Comparison of ENCODE assay signal across 29 cellular contexts in the genomic region with DNA sequence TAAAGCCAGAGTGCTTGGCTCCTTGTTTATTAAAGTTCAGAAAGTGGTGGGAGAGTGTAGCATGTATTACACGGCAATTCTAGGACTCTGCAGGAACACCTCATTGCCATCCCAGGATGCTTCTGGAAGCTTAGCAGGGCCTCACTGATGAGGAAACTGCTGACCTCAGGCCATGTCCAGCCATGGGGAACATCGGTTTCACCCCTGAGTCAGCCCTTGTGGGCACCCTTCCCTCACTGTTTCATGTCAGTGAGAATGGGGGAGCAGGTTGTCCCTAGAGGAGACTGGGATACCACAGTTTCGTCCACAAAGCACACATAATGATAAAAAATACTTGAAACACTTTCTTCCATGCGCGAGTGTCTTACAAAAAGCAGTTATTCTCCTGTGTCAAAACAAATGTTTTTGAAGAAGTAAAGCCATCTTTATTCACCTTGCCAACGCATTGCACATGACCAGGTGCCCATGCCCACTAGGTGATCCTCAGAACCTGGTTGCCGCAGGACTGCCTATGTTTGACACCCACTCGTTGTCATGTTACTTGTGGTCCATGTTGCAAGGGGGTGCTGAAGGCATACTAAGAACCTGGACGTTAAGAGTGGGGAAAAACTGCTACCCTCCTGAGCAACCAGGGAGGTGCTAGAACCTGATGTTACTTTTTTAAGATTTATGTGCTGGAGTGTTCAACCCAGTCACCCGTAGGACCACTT. TPM values are rescaled to one million over a fixed set of nuclear protein-coding genes. Genes with fewer than 3 reads are reported as not detected.
"Had no signal": no experiment of that assay in that cellular context is flagged by ENCODE, and none has a peak within 500 bp of the region (broad histone marks: within the 10 kb centered on the region; RNA-seq: fewer than 3 reads in every experiment).

No MANE protein-coding gene starts in this region.

- H3K36me3 ChIP-seq: brain microvascular endothelial cell, gastroesophageal sphincter, lower lobe of right lung, neural progenitor cell had no signal

- DNase-seq: activated CD4-positive, alpha-beta memory T cell treated with anti-CD3 and anti-CD28 coated beads, Interleukin-2, amount 10 ng/mL, durations not matched to agents 7 days and 5 days; activated CD4-positive, alpha-beta T cell treated with anti-CD3 and anti-CD28 coated beads, Interleukin-2, amount 10 ng/mL, durations not matched to agents 7 days and 5 days; activated CD4-positive, CD25-positive, alpha-beta regulatory T cell treated with anti-CD3 and anti-CD28 coated beads, Interleukin-2, amount 50 U/mL, for 72 hours; activated effector memory CD4-positive, alpha-beta T cell treated with anti-CD3 and anti-CD28 coated beads, Interleukin-2, amount 50 U/mL, for 16 hours; activated naive CD4-positive, alpha-beta T cell treated with anti-CD3 and anti-CD28 coated beads, Interleukin-2, amount 50 U/mL, for 16 hours; activated T-cell treated with anti-CD3 and anti-CD28 coated beads, Interleukin-2, amount 50 U/mL, for 1 hour; amniotic stem cell; brain microvascular endothelial cell; central memory CD4-positive, alpha-beta T cell; effector CD8-positive, alpha-beta T cell; erythroblast; hippocampal formation; left lung; lower lobe of right lung; mesenchymal stem cell; naive thymus-derived CD8-positive, alpha-beta T cell; occipital lobe; right cardiac atrium; spleen; stimulated activated naive CD8-positive, alpha-beta T cell treated with anti-CD3 and anti-CD28 coated beads, Interleukin-15, Interleukin-2, amounts not matched to agents 100 U/mL and 50 U/mL, for 24 hours; T-helper 2 cell had no signal

- H3K4me3 ChIP-seq: gastroesophageal sphincter, left lung, lower lobe of right lung, neural progenitor cell, spleen had no signal

- H3K27ac Mint-ChIP-seq: activated CD4-positive, alpha-beta memory T cell treated with anti-CD3 and anti-CD28 coated beads, Interleukin-2, amount 10 ng/mL, durations not matched to agents 7 days and 5 days; activated CD4-positive, alpha-beta T cell treated with anti-CD3 and anti-CD28 coated beads, Interleukin-2, amount 10 ng/mL, durations not matched to agents 7 days and 5 days; activated T-helper 1 cell treated with anti-CD3 and anti-CD28 coated beads, Interleukin-12 subunit alpha, Interleukin-12 subunit beta, Interleukin-2, Interleukin-4 antibody, amounts not matched to agents 30 ng/mL and 10 ng/mL and 1 ng/mL, durations not matched to agents 14 hours and 24 hours and 36 hours; dendritic cell treated with granulocyte-macrophage colony-stimulating factor and Interleukin-4, amounts not matched to agents 40 ng/mL and 50 ng/mL, for 4 days; neural progenitor cell had no signal

- H3K9ac ChIP-seq: neural progenitor cell had no signal

- H3K4me1 ChIP-seq: gastroesophageal sphincter, left lung, lower lobe of right lung, neural progenitor cell, spleen had no signal

- ATAC-seq: gastroesophageal sphincter; left lung; lower lobe of right lung; naive thymus-derived CD8-positive, alpha-beta T cell; right cardiac atrium; SK-N-SH treated with all-trans-retinoic acid at 6 μM for 48 hours; stimulated activated naive CD8-positive, alpha-beta T cell treated with anti-CD3 and anti-CD28 coated beads, Interleukin-15, Interleukin-2, amounts not matched to agents 100 U/mL and 50 U/mL, for 24 hours had no signal

- H3K4me3 Mint-ChIP-seq: activated CD4-positive, alpha-beta memory T cell treated with anti-CD3 and anti-CD28 coated beads, Interleukin-2, amount 10 ng/mL, durations not matched to agents 7 days and 5 days; activated CD4-positive, alpha-beta T cell treated with anti-CD3 and anti-CD28 coated beads, Interleukin-2, amount 10 ng/mL, durations not matched to agents 7 days and 5 days; activated T-helper 1 cell treated with anti-CD3 and anti-CD28 coated beads, Interleukin-12 subunit alpha, Interleukin-12 subunit beta, Interleukin-2, Interleukin-4 antibody, amounts not matched to agents 30 ng/mL and 10 ng/mL and 1 ng/mL, durations not matched to agents 14 hours and 24 hours and 36 hours; dendritic cell treated with granulocyte-macrophage colony-stimulating factor and Interleukin-4, amounts not matched to agents 40 ng/mL and 50 ng/mL, for 4 days; naive thymus-derived CD8-positive, alpha-beta T cell had no signal

- H3K9me3 Mint-ChIP-seq: activated CD4-positive, alpha-beta memory T cell treated with anti-CD3 and anti-CD28 coated beads, Interleukin-2, amount 10 ng/mL, durations not matched to agents 7 days and 5 days; activated CD4-positive, alpha-beta T cell treated with anti-CD3 and anti-CD28 coated beads, Interleukin-2, amount 10 ng/mL, durations not matched to agents 7 days and 5 days; activated T-helper 1 cell treated with anti-CD3 and anti-CD28 coated beads, Interleukin-12 subunit alpha, Interleukin-12 subunit beta, Interleukin-2, Interleukin-4 antibody, amounts not matched to agents 30 ng/mL and 10 ng/mL and 1 ng/mL, durations not matched to agents 14 hours and 24 hours and 36 hours; dendritic cell treated with granulocyte-macrophage colony-stimulating factor and Interleukin-4, amounts not matched to agents 40 ng/mL and 50 ng/mL, for 4 days; neural progenitor cell had no signal

- H3K4me1 Mint-ChIP-seq: activated CD4-positive, alpha-beta memory T cell treated with anti-CD3 and anti-CD28 coated beads, Interleukin-2, amount 10 ng/mL, durations not matched to agents 7 days and 5 days; activated CD4-positive, alpha-beta T cell treated with anti-CD3 and anti-CD28 coated beads, Interleukin-2, amount 10 ng/mL, durations not matched to agents 7 days and 5 days; naive thymus-derived CD8-positive, alpha-beta T cell; neural progenitor cell had no signal

- H3K9me3 ChIP-seq: gastroesophageal sphincter, left lung, lower lobe of right lung had no signal

- H3K27me3 ChIP-seq: brain microvascular endothelial cell, gastroesophageal sphincter, left lung, neural progenitor cell, spleen had no signal

- H3K27ac ChIP-seq: brain microvascular endothelial cell, gastroesophageal sphincter, left lung, lower lobe of right lung, neural progenitor cell, spleen had no signal

- H3K27me3 Mint-ChIP-seq: activated CD4-positive, alpha-beta memory T cell treated with anti-CD3 and anti-CD28 coated beads, Interleukin-2, amount 10 ng/mL, durations not matched to agents 7 days and 5 days; activated CD4-positive, alpha-beta T cell treated with anti-CD3 and anti-CD28 coated beads, Interleukin-2, amount 10 ng/mL, durations not matched to agents 7 days and 5 days; dendritic cell treated with granulocyte-macrophage colony-stimulating factor and Interleukin-4, amounts not matched to agents 40 ng/mL and 50 ng/mL, for 4 days; naive thymus-derived CD8-positive, alpha-beta T cell had no signal

- H3K36me3 Mint-ChIP-seq: naive thymus-derived CD8-positive, alpha-beta T cell had no signal

RNA-seq across cellular contexts. Expression of a gene that starts 41.2 kb away (rescaled TPM):
- total RNA-seq: astrocyte, fibroblast of villous mesenchyme, pulmonary artery endothelial cell had no signal
